ENCODE assay signal across 29 cellular contexts in the genomic region with DNA sequence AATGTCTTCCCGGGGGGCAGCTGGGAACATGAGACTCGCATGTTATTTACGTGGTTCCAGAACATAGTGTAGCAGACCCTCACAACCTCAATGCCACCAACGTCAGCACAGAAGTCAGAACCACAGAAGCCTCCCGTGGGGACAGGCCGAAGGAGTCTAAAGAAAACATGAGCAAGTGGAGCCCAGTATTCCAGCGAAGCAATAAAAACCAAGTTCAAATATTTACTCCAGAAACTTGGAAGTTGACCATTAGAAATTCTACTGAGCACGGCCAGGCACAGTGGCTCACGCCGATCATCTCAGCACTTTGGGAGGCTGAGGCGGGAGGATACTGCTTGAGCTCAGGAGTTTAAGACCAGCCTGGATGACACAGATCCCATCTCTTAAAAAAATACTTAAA.
"Had no signal": no experiment of that assay in that cellular context is flagged by ENCODE, and none has a peak within 500 bp of the region (broad histone marks: within the 10 kb centered on the region; RNA-seq: fewer than 3 reads in every experiment).

No MANE protein-coding gene starts in this region.

- H3K4me1 Mint-ChIP-seq: activated CD4-positive, alpha-beta T cell treated with anti-CD3 and anti-CD28 coated beads for 36 hours; activated naive CD8-positive, alpha-beta T cell treated with anti-CD3 and anti-CD28 coated beads, Interleukin-2, amount 10 ng/mL, durations not matched to agents 7 days and 5 days had no signal

- H3K4me1 ChIP-seq: ascending aorta had no signal

- H3K9me3 Mint-ChIP-seq: activated CD4-positive, alpha-beta T cell treated with anti-CD3 and anti-CD28 coated beads, Interleukin-2, amount 10 ng/mL, durations not matched to agents 7 days and 5 days; activated naive CD8-positive, alpha-beta T cell treated with anti-CD3 and anti-CD28 coated beads, Interleukin-2, amount 10 ng/mL, durations not matched to agents 7 days and 5 days; central memory CD8-positive, alpha-beta T cell; IgD-negative memory B cell had no signal

- H3K9me3 ChIP-seq: ascending aorta had no signal

- H3K27ac Mint-ChIP-seq: activated CD4-positive, alpha-beta T cell treated with anti-CD3 and anti-CD28 coated beads for 36 hours; activated CD4-positive, alpha-beta T cell treated with anti-CD3 and anti-CD28 coated beads, Interleukin-2, amount 10 ng/mL, durations not matched to agents 7 days and 5 days; activated CD8-positive, alpha-beta T cell treated with anti-CD3 and anti-CD28 coated beads, Interleukin-2, amount 10 ng/mL, durations not matched to agents 7 days and 5 days; activated naive CD8-positive, alpha-beta T cell treated with anti-CD3 and anti-CD28 coated beads, Interleukin-2, amount 10 ng/mL, durations not matched to agents 7 days and 5 days; IgD-negative memory B cell had no signal

- H3K27ac ChIP-seq: ascending aorta had no signal

- H3K27me3 Mint-ChIP-seq: activated CD4-positive, alpha-beta T cell treated with anti-CD3 and anti-CD28 coated beads for 36 hours; activated CD4-positive, alpha-beta T cell treated with anti-CD3 and anti-CD28 coated beads, Interleukin-2, amount 10 ng/mL, durations not matched to agents 7 days and 5 days; activated naive CD8-positive, alpha-beta T cell treated with anti-CD3 and anti-CD28 coated beads, Interleukin-2, amount 10 ng/mL, durations not matched to agents 7 days and 5 days; central memory CD8-positive, alpha-beta T cell; IgD-negative memory B cell had no signal

- H3K27me3 ChIP-seq: ascending aorta, cardiac muscle cell had no signal

- H3K4me3 Mint-ChIP-seq: activated CD4-positive, alpha-beta T cell treated with anti-CD3 and anti-CD28 coated beads for 36 hours; activated CD4-positive, alpha-beta T cell treated with anti-CD3 and anti-CD28 coated beads, Interleukin-2, amount 10 ng/mL, durations not matched to agents 7 days and 5 days; activated CD8-positive, alpha-beta T cell treated with anti-CD3 and anti-CD28 coated beads, Interleukin-2, amount 10 ng/mL, durations not matched to agents 7 days and 5 days; activated naive CD8-positive, alpha-beta T cell treated with anti-CD3 and anti-CD28 coated beads, Interleukin-2, amount 10 ng/mL, durations not matched to agents 7 days and 5 days; central memory CD8-positive, alpha-beta T cell; IgD-negative memory B cell had no signal

- H3K4me3 ChIP-seq: ascending aorta, cardiac muscle cell had no signal

- DNase-seq: activated CD4-positive, alpha-beta T cell treated with anti-CD3 and anti-CD28 coated beads for 36 hours; activated CD4-positive, alpha-beta T cell treated with anti-CD3 and anti-CD28 coated beads, Interleukin-2, amount 10 ng/mL, durations not matched to agents 7 days and 5 days; activated CD4-positive, alpha-beta T cell treated with anti-CD3 and anti-CD28 coated beads, Interleukin-2, amount 50 U/mL, for 48 hours; activated CD8-positive, alpha-beta T cell treated with anti-CD3 and anti-CD28 coated beads, Interleukin-2, amount 10 ng/mL, durations not matched to agents 7 days and 5 days; activated effector memory CD4-positive, alpha-beta T cell treated with Interleukin-2 at 50 U/mL for 16 hours; activated naive CD4-positive, alpha-beta T cell treated with anti-CD3 and anti-CD28 coated beads, Interleukin-2, amount 50 U/mL, for 16 hours; activated naive CD8-positive, alpha-beta T cell treated with anti-CD3 and anti-CD28 coated beads, Interleukin-2, amount 10 ng/mL, durations not matched to agents 7 days and 5 days; activated T-cell treated with anti-CD3 and anti-CD28 coated beads, Interleukin-2, amount 50 U/mL, for 48 hours; amygdala; Kasumi-1; KG1; MM.1S; MV-4-11; NCI-H1092; NCI-H1436 treated with DMSO at 0.1 percent for 48 hours; NCI-H1694 treated with DMSO at 0.1 percent for 48 hours; NCI-H2029; NCI-H345; NCI-H524 treated with DMSO at 0.1 percent for 48 hours; PC-3; Right ventricle myocardium superior; SW 1271; T-helper 1 cell; T-helper 2 cell; T-helper 9 cell had no signal

- H3K36me3 ChIP-seq: cardiac muscle cell had no signal
